18 cellular contexts compared by ENCODE assay signal in genomic region chr3:146273721-146274407, GRCh38. TPM values are rescaled to one million over a fixed set of nuclear protein-coding genes. Genes with fewer than 3 reads are reported as not detected.
"Had no signal": no experiment of that assay in that cellular context is flagged by ENCODE, and none has a peak within 500 bp of the region (broad histone marks: within the 10 kb centered on the region; RNA-seq: fewer than 3 reads in every experiment).

No MANE protein-coding gene starts in this region.

- H3K4me1 ChIP-seq: SJSA1 had no signal

- H3K9me3 Mint-ChIP-seq: activated CD8-positive, alpha-beta T cell treated with anti-CD3 and anti-CD28 coated beads for 36 hours; activated T-helper 1 cell treated with anti-CD3 and anti-CD28 coated beads, Interleukin-12 subunit alpha, Interleukin-12 subunit beta, Interleukin-2, Interleukin-4 antibody, amounts not matched to agents 30 ng/mL and 10 ng/mL and 1 ng/mL, durations not matched to agents 14 hours and 24 hours and 36 hours; effector memory CD8-positive, alpha-beta T cell; neural crest cell; stimulated activated memory B cell treated with anti-CD40 and anti-IgM and Interleukin-4, amounts not matched to agents 10 μg/mL and 1 μg/mL and 100 μg/mL, for 72 hours had no signal

- H3K4me3 Mint-ChIP-seq: activated CD4-positive, alpha-beta T cell treated with anti-CD3 and anti-CD28 coated beads for 36 hours; activated CD8-positive, alpha-beta T cell treated with anti-CD3 and anti-CD28 coated beads for 36 hours; activated T-helper 1 cell treated with anti-CD3 and anti-CD28 coated beads, Interleukin-12 subunit alpha, Interleukin-12 subunit beta, Interleukin-2, Interleukin-4 antibody, amounts not matched to agents 30 ng/mL and 10 ng/mL and 1 ng/mL, durations not matched to agents 14 hours and 24 hours and 36 hours; effector memory CD8-positive, alpha-beta T cell; neural crest cell; stimulated activated memory B cell treated with anti-CD40 and anti-IgM and Interleukin-4, amounts not matched to agents 10 μg/mL and 1 μg/mL and 100 μg/mL, for 72 hours had no signal

- H3K27ac Mint-ChIP-seq: activated CD4-positive, alpha-beta T cell treated with anti-CD3 and anti-CD28 coated beads for 36 hours; activated CD8-positive, alpha-beta T cell treated with anti-CD3 and anti-CD28 coated beads for 36 hours; activated T-helper 1 cell treated with anti-CD3 and anti-CD28 coated beads, Interleukin-12 subunit alpha, Interleukin-12 subunit beta, Interleukin-2, Interleukin-4 antibody, amounts not matched to agents 30 ng/mL and 10 ng/mL and 1 ng/mL, durations not matched to agents 14 hours and 24 hours and 36 hours; effector memory CD8-positive, alpha-beta T cell; stimulated activated memory B cell treated with anti-CD40 and anti-IgM and Interleukin-4, amounts not matched to agents 10 μg/mL and 1 μg/mL and 100 μg/mL, for 72 hours had no signal

- H3K27ac ChIP-seq: ovary, SJSA1, upper lobe of right lung had no signal

- H3K27me3 Mint-ChIP-seq: activated CD4-positive, alpha-beta T cell treated with anti-CD3 and anti-CD28 coated beads for 36 hours; effector memory CD8-positive, alpha-beta T cell; stimulated activated memory B cell treated with anti-CD40 and anti-IgM and Interleukin-4, amounts not matched to agents 10 μg/mL and 1 μg/mL and 100 μg/mL, for 72 hours had no signal

- H3K4me3 ChIP-seq: ovary, SJSA1, upper lobe of right lung had no signal

- H3K36me3 ChIP-seq: ovary, SJSA1, upper lobe of right lung had no signal

- H3K9me3 ChIP-seq: ovary, SJSA1, upper lobe of right lung had no signal

- ATAC-seq: activated CD4-positive, alpha-beta T cell treated with anti-CD3 and anti-CD28 coated beads for 36 hours; activated CD8-positive, alpha-beta T cell treated with anti-CD3 and anti-CD28 coated beads for 36 hours; effector memory CD8-positive, alpha-beta T cell; stimulated activated memory B cell treated with anti-CD40 and anti-IgM and Interleukin-4, amounts not matched to agents 10 μg/mL and 1 μg/mL and 100 μg/mL, for 72 hours; upper lobe of right lung had no signal

- H3K4me1 Mint-ChIP-seq: activated CD4-positive, alpha-beta T cell treated with anti-CD3 and anti-CD28 coated beads for 36 hours; neural crest cell; stimulated activated memory B cell treated with anti-CD40 and anti-IgM and Interleukin-4, amounts not matched to agents 10 μg/mL and 1 μg/mL and 100 μg/mL, for 72 hours had no signal

- H3K27me3 ChIP-seq: ovary, SJSA1, upper lobe of right lung had no signal

- DNase-seq: activated CD4-positive, alpha-beta T cell treated with anti-CD3 and anti-CD28 coated beads for 36 hours; activated CD8-positive, alpha-beta memory T cell treated with anti-CD3 and anti-CD28 coated beads, Interleukin-2, amount 50 U/mL, for 4 hours; activated CD8-positive, alpha-beta T cell treated with anti-CD3 and anti-CD28 coated beads for 36 hours; activated naive CD4-positive, alpha-beta T cell; caudate nucleus; cortex of kidney; effector memory CD8-positive, alpha-beta T cell; erythroblast; ovary; retina; stimulated activated CD4-positive, alpha-beta T cell treated with anti-CD3 and anti-CD28 coated beads, Interleukin-1b, Interleukin-23, amount 100 ng/mL, for 48 hours; substantia nigra; T-helper 9 cell; upper lobe of right lung had no signal

- H3K36me3 Mint-ChIP-seq: stimulated activated memory B cell treated with anti-CD40 and anti-IgM and Interleukin-4, amounts not matched to agents 10 μg/mL and 1 μg/mL and 100 μg/mL, for 72 hours had no signal

RNA-seq across cellular contexts. Expression of gene PLSCR4, which starts 23.0 kb away (rescaled TPM):
- total RNA-seq: activated CD4-positive, alpha-beta T cell treated with anti-CD3 and anti-CD28 coated beads for 36 hours; activated CD8-positive, alpha-beta T cell treated with anti-CD3 and anti-CD28 coated beads for 36 hours; activated T-helper 1 cell treated with anti-CD3 and anti-CD28 coated beads, Interleukin-12 subunit alpha, Interleukin-12 subunit beta, Interleukin-2, Interleukin-4 antibody, amounts not matched to agents 30 ng/mL and 10 ng/mL and 1 ng/mL, durations not matched to agents 14 hours and 24 hours and 36 hours had no signal
